42 cellular contexts compared by ENCODE assay signal in the genomic region with DNA sequence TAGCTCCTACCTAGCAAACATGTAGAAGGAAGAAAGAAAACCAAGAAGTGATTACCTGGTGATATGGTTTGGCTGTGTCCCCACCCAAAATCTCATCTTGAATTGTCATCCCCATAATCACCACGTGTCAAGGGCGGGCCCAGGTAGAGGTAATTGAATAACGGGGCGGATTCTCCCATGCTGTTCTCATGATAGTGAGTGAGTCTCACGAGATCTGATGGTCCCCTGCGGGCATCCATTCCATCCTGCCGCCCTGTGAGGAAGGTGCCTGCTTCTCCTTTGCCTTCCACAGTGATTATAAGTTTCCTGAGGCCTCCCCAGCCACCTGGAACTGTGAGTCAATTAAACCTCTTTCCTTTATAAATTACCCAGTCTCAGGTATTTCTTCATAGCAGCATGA. TPM values are rescaled to one million over a fixed set of nuclear protein-coding genes. Genes with fewer than 3 reads are reported as not detected.
"Had no signal": no experiment of that assay in that cellular context is flagged by ENCODE, and none has a peak within 500 bp of the region (broad histone marks: within the 10 kb centered on the region; RNA-seq: fewer than 3 reads in every experiment).

No MANE protein-coding gene starts in this region.

- H3K27me3 ChIP-seq: adrenal gland, body of pancreas, cardiac muscle cell, colonic mucosa, esophagus squamous epithelium, gastroesophageal sphincter, heart right ventricle had no signal

- H3K9me3 Mint-ChIP-seq: activated CD4-positive, alpha-beta memory T cell treated with anti-CD3 and anti-CD28 coated beads for 36 hours; activated CD4-positive, alpha-beta T cell treated with anti-CD3 and anti-CD28 coated beads, Interleukin-2, amount 10 ng/mL, durations not matched to agents 24 days and 14 days; activated naive CD4-positive, alpha-beta T cell treated with anti-CD3 and anti-CD28 coated beads for 36 hours; activated naive CD4-positive, alpha-beta T cell treated with anti-CD3 and anti-CD28 coated beads, Interleukin-2, amount 50 U/mL, for 24 hours; activated naive CD8-positive, alpha-beta T cell treated with anti-CD3 and anti-CD28 coated beads for 36 hours; activated naive CD8-positive, alpha-beta T cell treated with anti-CD3 and anti-CD28 coated beads, Interleukin-2, amount 50 U/mL, for 24 hours; activated T-helper 1 cell treated with anti-CD3 and anti-CD28 coated beads, Interleukin-12 subunit alpha, Interleukin-12 subunit beta, Interleukin-2, Interleukin-4 antibody, amounts not matched to agents 30 ng/mL and 10 ng/mL and 1 ng/mL, durations not matched to agents 14 hours and 24 hours and 36 hours; activated T-helper 2 cell treated with anti-CD3 and anti-CD28 coated beads, Interferon-gamma antibody, Interleukin-2, Interleukin-4, amounts not matched to agents 10 μg/mL and 5 μg/mL and 100 μg/mL, durations not matched to agents 14 hours and 24 hours and 36 hours; T-helper 2 cell treated with Interferon-gamma antibody and Interleukin-4, amounts not matched to agents 5 μg/mL and 100 μg/mL, for 36 hours had no signal

- H3K9me3 ChIP-seq: adrenal gland, body of pancreas, colonic mucosa, esophagus squamous epithelium, gastroesophageal sphincter, heart right ventricle had no signal

- H3K4me3 Mint-ChIP-seq: activated CD4-positive, alpha-beta memory T cell treated with anti-CD3 and anti-CD28 coated beads for 36 hours; activated CD4-positive, alpha-beta T cell treated with anti-CD3 and anti-CD28 coated beads for 36 hours; activated CD4-positive, alpha-beta T cell treated with anti-CD3 and anti-CD28 coated beads, Interleukin-2, amount 10 ng/mL, durations not matched to agents 24 days and 14 days; activated CD8-positive, alpha-beta memory T cell treated with anti-CD3 and anti-CD28 coated beads, Interleukin-2, amount 10 ng/mL, durations not matched to agents 7 days and 5 days; activated CD8-positive, alpha-beta T cell treated with anti-CD3 and anti-CD28 coated beads, Interleukin-2, amount 10 ng/mL, durations not matched to agents 7 days and 5 days; activated naive CD4-positive, alpha-beta T cell treated with anti-CD3 and anti-CD28 coated beads for 36 hours; activated naive CD4-positive, alpha-beta T cell treated with anti-CD3 and anti-CD28 coated beads, Interleukin-2, amount 50 U/mL, for 24 hours; activated naive CD8-positive, alpha-beta T cell treated with anti-CD3 and anti-CD28 coated beads for 36 hours; activated naive CD8-positive, alpha-beta T cell treated with anti-CD3 and anti-CD28 coated beads, Interleukin-2, amount 50 U/mL, for 24 hours; activated T-helper 1 cell treated with anti-CD3 and anti-CD28 coated beads, Interleukin-12 subunit alpha, Interleukin-12 subunit beta, Interleukin-2, Interleukin-4 antibody, amounts not matched to agents 30 ng/mL and 10 ng/mL and 1 ng/mL, durations not matched to agents 14 hours and 24 hours and 36 hours; T-helper 17 cell; T-helper 2 cell treated with Interferon-gamma antibody and Interleukin-4, amounts not matched to agents 5 μg/mL and 100 μg/mL, for 36 hours had no signal

- ATAC-seq: activated CD4-positive, alpha-beta T cell treated with anti-CD3 and anti-CD28 coated beads for 36 hours; activated CD8-positive, alpha-beta memory T cell treated with anti-CD3 and anti-CD28 coated beads, Interleukin-2, amount 10 ng/mL, durations not matched to agents 7 days and 5 days; activated CD8-positive, alpha-beta T cell treated with anti-CD3 and anti-CD28 coated beads, Interleukin-2, amount 10 ng/mL, durations not matched to agents 7 days and 5 days; activated naive CD8-positive, alpha-beta T cell treated with anti-CD3 and anti-CD28 coated beads, Interleukin-2, amount 50 U/mL, for 24 hours; body of pancreas; gastroesophageal sphincter; heart right ventricle; T-helper 17 cell had no signal

- DNase-seq: activated CD4-positive, alpha-beta memory T cell treated with anti-CD3 and anti-CD28 coated beads for 36 hours; activated CD4-positive, alpha-beta T cell treated with anti-CD3 and anti-CD28 coated beads for 36 hours; activated CD4-positive, alpha-beta T cell treated with anti-CD3 and anti-CD28 coated beads, Interleukin-2, amount 10 ng/mL, durations not matched to agents 24 days and 14 days; activated CD4-positive, CD25-positive, alpha-beta regulatory T cell; activated CD4-positive, CD25-positive, alpha-beta regulatory T cell treated with anti-CD3 and anti-CD28 coated beads, Interleukin-2, amount 50 U/mL, for 72 hours; activated CD8-positive, alpha-beta memory T cell treated with anti-CD3 and anti-CD28 coated beads, Interleukin-2, amount 10 ng/mL, durations not matched to agents 7 days and 5 days; activated CD8-positive, alpha-beta memory T cell treated with anti-CD3 and anti-CD28 coated beads, Interleukin-2, amount 50 U/mL, for 4 hours; activated CD8-positive, alpha-beta T cell treated with anti-CD3 and anti-CD28 coated beads, Interleukin-2, amount 10 ng/mL, durations not matched to agents 7 days and 5 days; activated effector memory CD4-positive, alpha-beta T cell treated with anti-CD3 and anti-CD28 coated beads, Interleukin-2, amount 50 U/mL, for 16 hours; activated naive CD4-positive, alpha-beta T cell treated with anti-CD3 and anti-CD28 coated beads for 36 hours; activated naive CD8-positive, alpha-beta T cell treated with anti-CD3 and anti-CD28 coated beads for 36 hours; activated naive CD8-positive, alpha-beta T cell treated with anti-CD3 and anti-CD28 coated beads, Interleukin-2, amount 50 U/mL, for 24 hours; activated T-cell treated with anti-CD3 and anti-CD28 coated beads, Interleukin-2, amount 50 U/mL, for 1 hour; activated T-cell treated with anti-CD3 and anti-CD28 coated beads, Interleukin-2, amount 50 U/mL, for 48 hours; adrenal gland; amygdala; aorta; body of pancreas; central memory CD4-positive, alpha-beta T cell; cerebellar nuclear complex; colonic mucosa; effector CD8-positive, alpha-beta T cell; esophagus squamous epithelium; foreskin melanocyte; heart right ventricle; T-helper 17 cell; T1000; WERI-Rb-1 had no signal

- FAIRE-seq: endometrium, endothelial cell of umbilical vein had no signal

- H3K27me3 Mint-ChIP-seq: activated CD4-positive, alpha-beta memory T cell treated with anti-CD3 and anti-CD28 coated beads for 36 hours; activated CD4-positive, alpha-beta T cell treated with anti-CD3 and anti-CD28 coated beads for 36 hours; activated CD8-positive, alpha-beta memory T cell treated with anti-CD3 and anti-CD28 coated beads, Interleukin-2, amount 10 ng/mL, durations not matched to agents 7 days and 5 days; activated naive CD4-positive, alpha-beta T cell treated with anti-CD3 and anti-CD28 coated beads, Interleukin-2, amount 50 U/mL, for 24 hours; activated naive CD8-positive, alpha-beta T cell treated with anti-CD3 and anti-CD28 coated beads for 36 hours; activated naive CD8-positive, alpha-beta T cell treated with anti-CD3 and anti-CD28 coated beads, Interleukin-2, amount 50 U/mL, for 24 hours had no signal

- H3K27ac Mint-ChIP-seq: activated CD4-positive, alpha-beta memory T cell treated with anti-CD3 and anti-CD28 coated beads for 36 hours; activated CD4-positive, alpha-beta T cell treated with anti-CD3 and anti-CD28 coated beads for 36 hours; activated CD4-positive, alpha-beta T cell treated with anti-CD3 and anti-CD28 coated beads, Interleukin-2, amount 10 ng/mL, durations not matched to agents 24 days and 14 days; activated CD8-positive, alpha-beta memory T cell treated with anti-CD3 and anti-CD28 coated beads, Interleukin-2, amount 10 ng/mL, durations not matched to agents 7 days and 5 days; activated CD8-positive, alpha-beta T cell treated with anti-CD3 and anti-CD28 coated beads, Interleukin-2, amount 10 ng/mL, durations not matched to agents 7 days and 5 days; activated naive CD4-positive, alpha-beta T cell treated with anti-CD3 and anti-CD28 coated beads for 36 hours; activated naive CD4-positive, alpha-beta T cell treated with anti-CD3 and anti-CD28 coated beads, Interleukin-2, amount 50 U/mL, for 24 hours; activated naive CD8-positive, alpha-beta T cell treated with anti-CD3 and anti-CD28 coated beads for 36 hours; activated naive CD8-positive, alpha-beta T cell treated with anti-CD3 and anti-CD28 coated beads, Interleukin-2, amount 50 U/mL, for 24 hours; activated T-helper 1 cell treated with anti-CD3 and anti-CD28 coated beads, Interleukin-12 subunit alpha, Interleukin-12 subunit beta, Interleukin-2, Interleukin-4 antibody, amounts not matched to agents 30 ng/mL and 10 ng/mL and 1 ng/mL, durations not matched to agents 14 hours and 24 hours and 36 hours; activated T-helper 2 cell treated with anti-CD3 and anti-CD28 coated beads, Interferon-gamma antibody, Interleukin-2, Interleukin-4, amounts not matched to agents 10 μg/mL and 5 μg/mL and 100 μg/mL, durations not matched to agents 14 hours and 24 hours and 36 hours; T-helper 17 cell; T-helper 2 cell treated with Interferon-gamma antibody and Interleukin-4, amounts not matched to agents 5 μg/mL and 100 μg/mL, for 36 hours had no signal

- H3K4me1 Mint-ChIP-seq: activated CD4-positive, alpha-beta T cell treated with anti-CD3 and anti-CD28 coated beads for 36 hours; activated CD4-positive, alpha-beta T cell treated with anti-CD3 and anti-CD28 coated beads, Interleukin-2, amount 10 ng/mL, durations not matched to agents 24 days and 14 days; activated CD8-positive, alpha-beta memory T cell treated with anti-CD3 and anti-CD28 coated beads, Interleukin-2, amount 10 ng/mL, durations not matched to agents 7 days and 5 days; activated naive CD4-positive, alpha-beta T cell treated with anti-CD3 and anti-CD28 coated beads, Interleukin-2, amount 50 U/mL, for 24 hours; activated naive CD8-positive, alpha-beta T cell treated with anti-CD3 and anti-CD28 coated beads for 36 hours; activated naive CD8-positive, alpha-beta T cell treated with anti-CD3 and anti-CD28 coated beads, Interleukin-2, amount 50 U/mL, for 24 hours; T-helper 17 cell had no signal

- H3K4me3 ChIP-seq: adrenal gland, body of pancreas, cardiac muscle cell, colonic mucosa, esophagus squamous epithelium, gastroesophageal sphincter, heart right ventricle had no signal

- H3K36me3 Mint-ChIP-seq: activated CD4-positive, alpha-beta memory T cell treated with anti-CD3 and anti-CD28 coated beads for 36 hours; activated CD8-positive, alpha-beta memory T cell treated with anti-CD3 and anti-CD28 coated beads, Interleukin-2, amount 10 ng/mL, durations not matched to agents 7 days and 5 days; activated naive CD4-positive, alpha-beta T cell treated with anti-CD3 and anti-CD28 coated beads, Interleukin-2, amount 50 U/mL, for 24 hours; activated naive CD8-positive, alpha-beta T cell treated with anti-CD3 and anti-CD28 coated beads for 36 hours had no signal

- H3K27ac ChIP-seq: adrenal gland, body of pancreas, cardiac muscle cell, colonic mucosa, epithelial cell of prostate, esophagus squamous epithelium, gastroesophageal sphincter, heart right ventricle, WERI-Rb-1 had no signal

- H3K4me1 ChIP-seq: adrenal gland, body of pancreas, colonic mucosa, esophagus squamous epithelium, gastroesophageal sphincter, heart right ventricle had no signal

- H3K36me3 ChIP-seq: adrenal gland, cardiac muscle cell, colonic mucosa, esophagus squamous epithelium, gastroesophageal sphincter, heart right ventricle, WERI-Rb-1 had no signal

RNA-seq across cellular contexts. Expression of gene ANKRD34B, which starts 27.4 kb away (rescaled TPM):
- total RNA-seq: activated CD4-positive, alpha-beta memory T cell treated with anti-CD3 and anti-CD28 coated beads for 36 hours; activated CD4-positive, alpha-beta T cell treated with anti-CD3 and anti-CD28 coated beads, Interleukin-2, amount 10 ng/mL, durations not matched to agents 24 days and 14 days; activated CD8-positive, alpha-beta memory T cell treated with anti-CD3 and anti-CD28 coated beads for 36 hours; activated CD8-positive, alpha-beta memory T cell treated with anti-CD3 and anti-CD28 coated beads, Interleukin-2, amount 10 ng/mL, durations not matched to agents 7 days and 5 days; activated CD8-positive, alpha-beta T cell treated with anti-CD3 and anti-CD28 coated beads, Interleukin-2, amount 10 ng/mL, durations not matched to agents 7 days and 5 days; activated naive CD8-positive, alpha-beta T cell treated with anti-CD3 and anti-CD28 coated beads for 36 hours; activated T-helper 1 cell treated with anti-CD3 and anti-CD28 coated beads, Interleukin-12 subunit alpha, Interleukin-12 subunit beta, Interleukin-2, Interleukin-4 antibody, amounts not matched to agents 30 ng/mL and 10 ng/mL and 1 ng/mL, durations not matched to agents 14 hours and 24 hours and 36 hours; activated T-helper 2 cell treated with anti-CD3 and anti-CD28 coated beads, Interferon-gamma antibody, Interleukin-2, Interleukin-4, amounts not matched to agents 10 μg/mL and 5 μg/mL and 100 μg/mL, durations not matched to agents 14 hours and 24 hours and 36 hours; adrenal gland; aorta; body of pancreas; cardiac muscle cell; colonic mucosa; dermis microvascular lymphatic vessel endothelial cell; endothelial cell of umbilical vein; esophagus squamous epithelium; fibroblast of lung; fibroblast of villous mesenchyme; gastroesophageal sphincter; T-helper 17 cell had no signal
- polyA plus RNA-seq: endothelial cell of umbilical vein, esophagus, fibroblast of lung, heart right ventricle had no signal
